ENCODE assay signal across 42 cellular contexts in the genomic region with DNA sequence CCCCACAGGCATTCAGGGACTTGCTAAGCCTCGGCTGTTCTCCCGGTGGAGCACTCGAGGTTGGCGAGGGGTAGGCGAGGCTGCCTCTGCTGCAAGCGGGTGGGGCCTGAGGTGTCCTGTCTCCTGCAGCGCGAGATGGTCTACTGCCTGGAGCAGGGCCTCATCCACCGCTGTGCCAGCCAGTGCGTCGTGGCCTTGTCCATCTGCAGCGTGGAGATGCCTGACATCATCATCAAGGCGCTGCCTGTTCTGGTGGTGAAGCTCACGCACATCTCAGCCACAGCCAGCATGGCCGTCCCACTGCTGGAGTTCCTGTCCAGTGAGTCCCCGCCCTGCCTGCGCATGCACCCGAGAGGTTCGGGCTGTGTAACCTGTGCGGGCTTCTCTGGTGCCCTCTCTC. TPM values are rescaled to one million over a fixed set of nuclear protein-coding genes. Genes with fewer than 3 reads are reported as not detected.
"Had no signal": no experiment of that assay in that cellular context is flagged by ENCODE, and none has a peak within 500 bp of the region (broad histone marks: within the 10 kb centered on the region; RNA-seq: fewer than 3 reads in every experiment).

No MANE protein-coding gene starts in this region.

- H3K9me3 Mint-ChIP-seq: activated naive CD4-positive, alpha-beta T cell treated with anti-CD3 and anti-CD28 coated beads for 36 hours; activated naive CD4-positive, alpha-beta T cell treated with anti-CD3 and anti-CD28 coated beads, Interleukin-2, amount 10 ng/mL, durations not matched to agents 7 days and 5 days; activated naive CD4-positive, alpha-beta T cell treated with anti-CD3 and anti-CD28 coated beads, Interleukin-2, amount 50 U/mL, for 24 hours; activated naive CD4-positive, alpha-beta T cell treated with anti-CD3 and anti-CD28 coated beads, Interleukin-2, amount 50 U/mL, for 72 hours; activated naive CD8-positive, alpha-beta T cell treated with anti-CD3 and anti-CD28 coated beads for 36 hours; activated naive CD8-positive, alpha-beta T cell treated with anti-CD3 and anti-CD28 coated beads, Interleukin-2, amount 10 ng/mL, durations not matched to agents 7 days and 5 days; activated naive CD8-positive, alpha-beta T cell treated with anti-CD3 and anti-CD28 coated beads, Interleukin-2, amount 50 U/mL, for 24 hours; activated T-cell treated with anti-CD3 and anti-CD28 coated beads, Interleukin-2, amount 50 U/mL, for 24 hours; activated T-cell treated with anti-CD3 and anti-CD28 coated beads, Interleukin-2, amount 50 U/mL, for 4 hours; activated T-cell treated with anti-CD3 and anti-CD28 coated beads, Interleukin-2, amount 50 U/mL, for 72 hours; activated T-helper 1 cell treated with anti-CD3 and anti-CD28 coated beads, Interleukin-12 subunit alpha, Interleukin-12 subunit beta, Interleukin-2, Interleukin-4 antibody, amounts not matched to agents 30 ng/mL and 10 ng/mL and 1 ng/mL, durations not matched to agents 14 hours and 24 hours and 36 hours; activated T-helper 17 cell treated with anti-CD3 and anti-CD28 coated beads, Interleukin-2, amount 50 U/mL, for 72 hours; activated T-helper 2 cell treated with anti-CD3 and anti-CD28 coated beads, Interferon-gamma antibody, Interleukin-2, Interleukin-4, amounts not matched to agents 10 μg/mL and 5 μg/mL and 100 μg/mL, durations not matched to agents 14 hours and 24 hours and 36 hours; brain; central memory CD8-positive, alpha-beta T cell had no signal

- H3K36me3 ChIP-seq: breast epithelium had no signal

- ATAC-seq: activated naive CD4-positive, alpha-beta T cell treated with anti-CD3 and anti-CD28 coated beads, Interleukin-2, amount 50 U/mL, for 72 hours; activated naive CD8-positive, alpha-beta T cell treated with anti-CD3 and anti-CD28 coated beads, Interleukin-2, amount 50 U/mL, for 24 hours; activated T-cell treated with anti-CD3 and anti-CD28 coated beads, Interleukin-2, amount 50 U/mL, for 4 hours; activated T-cell treated with anti-CD3 and anti-CD28 coated beads, Interleukin-2, amount 50 U/mL, for 72 hours; activated T-helper 17 cell treated with anti-CD3 and anti-CD28 coated beads, Interleukin-2, amount 50 U/mL, for 72 hours; body of pancreas had no signal

- H3K4me3 Mint-ChIP-seq: activated naive CD4-positive, alpha-beta T cell treated with anti-CD3 and anti-CD28 coated beads for 36 hours; activated naive CD4-positive, alpha-beta T cell treated with anti-CD3 and anti-CD28 coated beads, Interleukin-2, amount 10 ng/mL, durations not matched to agents 7 days and 5 days; activated naive CD4-positive, alpha-beta T cell treated with anti-CD3 and anti-CD28 coated beads, Interleukin-2, amount 50 U/mL, for 24 hours; activated naive CD8-positive, alpha-beta T cell; activated naive CD8-positive, alpha-beta T cell treated with anti-CD3 and anti-CD28 coated beads for 36 hours; activated naive CD8-positive, alpha-beta T cell treated with anti-CD3 and anti-CD28 coated beads, Interleukin-2, amount 10 ng/mL, durations not matched to agents 7 days and 5 days; activated naive CD8-positive, alpha-beta T cell treated with anti-CD3 and anti-CD28 coated beads, Interleukin-2, amount 50 U/mL, for 24 hours; activated T-cell treated with anti-CD3 and anti-CD28 coated beads, Interleukin-2, amount 50 U/mL, for 24 hours; activated T-cell treated with anti-CD3 and anti-CD28 coated beads, Interleukin-2, amount 50 U/mL, for 4 hours; activated T-cell treated with anti-CD3 and anti-CD28 coated beads, Interleukin-2, amount 50 U/mL, for 72 hours; activated T-helper 1 cell treated with anti-CD3 and anti-CD28 coated beads, Interleukin-12 subunit alpha, Interleukin-12 subunit beta, Interleukin-2, Interleukin-4 antibody, amounts not matched to agents 30 ng/mL and 10 ng/mL and 1 ng/mL, durations not matched to agents 14 hours and 24 hours and 36 hours; activated T-helper 17 cell treated with anti-CD3 and anti-CD28 coated beads, Interleukin-2, amount 50 U/mL, for 72 hours; brain; central memory CD8-positive, alpha-beta T cell had no signal

- H3K27ac ChIP-seq: adrenal gland, ascending aorta, body of pancreas, brain microvascular endothelial cell, breast epithelium, cardiac muscle cell had no signal

- H3K9me3 ChIP-seq: adrenal gland, ascending aorta, body of pancreas, breast epithelium had no signal

- H3K4me1 Mint-ChIP-seq: activated naive CD4-positive, alpha-beta T cell treated with anti-CD3 and anti-CD28 coated beads, Interleukin-2, amount 10 ng/mL, durations not matched to agents 7 days and 5 days; activated naive CD4-positive, alpha-beta T cell treated with anti-CD3 and anti-CD28 coated beads, Interleukin-2, amount 50 U/mL, for 24 hours; activated naive CD8-positive, alpha-beta T cell treated with anti-CD3 and anti-CD28 coated beads for 36 hours; activated naive CD8-positive, alpha-beta T cell treated with anti-CD3 and anti-CD28 coated beads, Interleukin-2, amount 10 ng/mL, durations not matched to agents 7 days and 5 days; activated naive CD8-positive, alpha-beta T cell treated with anti-CD3 and anti-CD28 coated beads, Interleukin-2, amount 50 U/mL, for 24 hours; activated T-helper 17 cell treated with anti-CD3 and anti-CD28 coated beads, Interleukin-2, amount 50 U/mL, for 72 hours; brain had no signal

- H3K27ac Mint-ChIP-seq: activated naive CD4-positive, alpha-beta T cell treated with anti-CD3 and anti-CD28 coated beads for 36 hours; activated naive CD4-positive, alpha-beta T cell treated with anti-CD3 and anti-CD28 coated beads, Interleukin-2, amount 10 ng/mL, durations not matched to agents 7 days and 5 days; activated naive CD4-positive, alpha-beta T cell treated with anti-CD3 and anti-CD28 coated beads, Interleukin-2, amount 50 U/mL, for 24 hours; activated naive CD8-positive, alpha-beta T cell; activated naive CD8-positive, alpha-beta T cell treated with anti-CD3 and anti-CD28 coated beads for 36 hours; activated naive CD8-positive, alpha-beta T cell treated with anti-CD3 and anti-CD28 coated beads, Interleukin-2, amount 10 ng/mL, durations not matched to agents 7 days and 5 days; activated naive CD8-positive, alpha-beta T cell treated with anti-CD3 and anti-CD28 coated beads, Interleukin-2, amount 50 U/mL, for 24 hours; activated T-cell treated with anti-CD3 and anti-CD28 coated beads, Interleukin-2, amount 50 U/mL, for 24 hours; activated T-cell treated with anti-CD3 and anti-CD28 coated beads, Interleukin-2, amount 50 U/mL, for 72 hours; activated T-helper 1 cell treated with anti-CD3 and anti-CD28 coated beads, Interleukin-12 subunit alpha, Interleukin-12 subunit beta, Interleukin-2, Interleukin-4 antibody, amounts not matched to agents 30 ng/mL and 10 ng/mL and 1 ng/mL, durations not matched to agents 14 hours and 24 hours and 36 hours; activated T-helper 2 cell treated with anti-CD3 and anti-CD28 coated beads, Interferon-gamma antibody, Interleukin-2, Interleukin-4, amounts not matched to agents 10 μg/mL and 5 μg/mL and 100 μg/mL, durations not matched to agents 14 hours and 24 hours and 36 hours; brain had no signal

- DNase-seq: activated effector memory CD4-positive, alpha-beta T cell treated with anti-CD3 and anti-CD28 coated beads, Interleukin-2, amount 50 U/mL, for 16 hours; activated effector memory CD4-positive, alpha-beta T cell treated with Interleukin-2 at 50 U/mL for 16 hours; activated gamma-delta T cell; activated gamma-delta T cell treated with Interleukin-2 at 50 U/mL for 16 hours; activated naive CD4-positive, alpha-beta T cell; activated naive CD4-positive, alpha-beta T cell treated with anti-CD3 and anti-CD28 coated beads for 36 hours; activated naive CD4-positive, alpha-beta T cell treated with anti-CD3 and anti-CD28 coated beads, Interleukin-2, amount 10 ng/mL, durations not matched to agents 7 days and 5 days; activated naive CD4-positive, alpha-beta T cell treated with anti-CD3 and anti-CD28 coated beads, Interleukin-2, amount 50 U/mL, for 16 hours; activated naive CD4-positive, alpha-beta T cell treated with Interleukin-2 at 50 U/mL for 16 hours; activated naive CD8-positive, alpha-beta T cell treated with anti-CD3 and anti-CD28 coated beads for 36 hours; activated naive CD8-positive, alpha-beta T cell treated with anti-CD3 and anti-CD28 coated beads, Interleukin-2, amount 10 ng/mL, durations not matched to agents 7 days and 5 days; activated naive CD8-positive, alpha-beta T cell treated with anti-CD3 and anti-CD28 coated beads, Interleukin-2, amount 50 U/mL, for 24 hours; activated T-cell treated with anti-CD3 and anti-CD28 coated beads for 4 hours; activated T-cell treated with anti-CD3 and anti-CD28 coated beads, Interleukin-2, amount 50 U/mL, for 1 hour; activated T-cell treated with anti-CD3 and anti-CD28 coated beads, Interleukin-2, amount 50 U/mL, for 24 hours; activated T-cell treated with anti-CD3 and anti-CD28 coated beads, Interleukin-2, amount 50 U/mL, for 4 hours; activated T-cell treated with anti-CD3 and anti-CD28 coated beads, Interleukin-2, amount 50 U/mL, for 48 hours; activated T-cell treated with anti-CD3 and anti-CD28 coated beads, Interleukin-2, amount 50 U/mL, for 72 hours; adrenal gland; amniotic stem cell; amygdala; anterior cingulate cortex; aorta; body of pancreas; brain microvascular endothelial cell; caudate nucleus; central memory CD4-positive, alpha-beta T cell; cerebellar nuclear complex had no signal

- H3K27me3 ChIP-seq: adrenal gland, ascending aorta, body of pancreas, brain microvascular endothelial cell, breast epithelium, cardiac muscle cell had no signal

- H3K4me1 ChIP-seq: adrenal gland, ascending aorta, body of pancreas, breast epithelium had no signal

- H3K36me3 Mint-ChIP-seq: activated naive CD4-positive, alpha-beta T cell treated with anti-CD3 and anti-CD28 coated beads, Interleukin-2, amount 50 U/mL, for 72 hours; activated naive CD8-positive, alpha-beta T cell had no signal

- H3K4me3 ChIP-seq: adrenal gland, ascending aorta, body of pancreas, breast epithelium, cardiac muscle cell had no signal

RNA-seq across cellular contexts. Expression of a gene that starts 54.5 kb away (rescaled TPM):
- total RNA-seq: ascending aorta, body of pancreas, breast epithelium, bronchial epithelial cell, cardiac septum, cerebellum had no signal
